8 cellular contexts compared by ENCODE assay signal in genomic region chr5:151214614-151215545, GRCh38. TPM values are rescaled to one million over a fixed set of nuclear protein-coding genes. Genes with fewer than 3 reads are reported as not detected.
DNase-seq lines count a peak whose midpoint lies in the region; ATAC-seq and TF ChIP-seq lines count a peak whose summit lies in the region.

No MANE protein-coding gene starts in this region.

- intact Hi-C loops in IMR-90 (cut with micrococcal nuclease) (no loop called here), adrenal gland (cut with DNase I) (no loop called here)

- H3K4ac ChIP-seq in IMR-90 (ENCODE audit: low read depth, low read length) (no peak overlapping the region), H9 (ENCODE audit: low read depth, low read length) (no peak overlapping the region)

- H4K91ac ChIP-seq in IMR-90 (ENCODE audit: insufficient read depth, low read depth, low read length) (no peak overlapping the region), H9 (ENCODE audit: insufficient read length, low read depth, low read length) (no peak overlapping the region)

- H2AFZ ChIP-seq in IMR-90 (replicated peaks; ENCODE audit: low read length, poor library complexity) (no peak overlapping the region), H9 (ENCODE audit: low read length) (no peak overlapping the region)

- no peak for TF ChIP-seq POLR2A in IMR-90 (IDR thresholded peaks at IDR 0.05; ENCODE audit: low read depth, low read length)
- peak in 1 of 2 donors; percentile 40 for TF ChIP-seq POLR2A in adrenal gland (IDR thresholded peaks at IDR 0.05)

- H2BK5ac ChIP-seq in IMR-90 (ENCODE audit: low read depth, low read length, poor library complexity, severe bottlenecking) (no peak overlapping the region), H9 (ENCODE audit: insufficient read length, low read length) (no peak overlapping the region)

- H3K79me2 ChIP-seq in H9 (ENCODE audit: insufficient read depth, low read length) = no peaks in the 10 kb centered on the region

- H3K23ac ChIP-seq in IMR-90 (ENCODE audit: low read depth, low read length) = no peak overlapping the region
- no peak overlapping the region for H3K23ac ChIP-seq in H9 (ENCODE audit: insufficient read length, low read depth, low read length)

- POLR2A ChIA-PET in IMR-90 (lab: Charles Lee; ENCODE audit: unreplicated experiment) = no interaction called here

- TF ChIP-seq CTCF in GM12865 (IDR thresholded peaks at IDR 0.05; ENCODE audit: insufficient read depth, low read depth, low read length, missing control alignments) = no peak
- TF ChIP-seq CTCF in IMR-90 (conservative IDR thresholded peaks at IDR 0.05; ENCODE audit: low read depth, low read length) = no peak
- no peak for TF ChIP-seq CTCF in adrenal gland (IDR thresholded peaks at IDR 0.05)
- TF ChIP-seq CTCF in H9 (conservative IDR thresholded peaks at IDR 0.05) = no peak

- H2BK15ac ChIP-seq in IMR-90 (ENCODE audit: low read depth, low read length) = no peak overlapping the region
- no peak overlapping the region for H2BK15ac ChIP-seq in H9 (ENCODE audit: low read depth, low read length)

- dilution Hi-C loops in IMR-90 (cut with HindIII; ENCODE audit: low sequenced_read_pairs, unreplicated experiment) = no loop called here

- H4K5ac ChIP-seq in IMR-90 (ENCODE audit: low read depth, low read length) (no peak overlapping the region), H9 (ENCODE audit: insufficient read length, low read depth, low read length) (no peak overlapping the region)

- ATAC-seq in GM21390 (IDR thresholded peaks at IDR 0.05; ENCODE audit: unreplicated experiment) (peak; percentile 56), IMR-90 (ENCODE audit: low read depth) (no peak), SK-N-SH treated with all-trans-retinoic acid at 6 μM for 48 hours (no peak)
- peak; percentile 55 to 63 for ATAC-seq in natural killer cell treated with Interleukin-12 subunit alpha and Interleukin-12 subunit beta and Interleukin-15 and Interleukin-18, amount 100 ng/mL, for 72 hours

- H3K4me1 ChIP-seq in IMR-90 (ENCODE audit: control insufficient read depth, insufficient read depth, low read length) = no peaks in the 10 kb centered on the region
- H3K4me1 ChIP-seq in adrenal gland (replicated peaks in 1 of 2) = peaks cover 23 to 60% of the 10 kb centered on the region in 2 donors
- H3K4me1 ChIP-seq in H9 (ENCODE audit: insufficient read depth, low read length) = peaks cover 2% of the 10 kb centered on the region; the same call in 1 of the 2 replicates

- H3K27ac Mint-ChIP-seq in natural killer cell treated with Interleukin-12 subunit alpha and Interleukin-12 subunit beta and Interleukin-15 and Interleukin-18, amount 100 ng/mL, for 72 hours = peak overlapping the region; percentile 94 to 98
- peak overlapping the region in 1 of 3 experiments; percentile 80; a peak in 1 of 7 replicates for H3K27ac Mint-ChIP-seq in H9

- H4K20me1 ChIP-seq in IMR-90 (ENCODE audit: insufficient read depth, low read length) (no peaks in the 10 kb centered on the region), H9 (ENCODE audit: control insufficient read depth, insufficient read depth, insufficient read length) (no peaks in the 10 kb centered on the region)

- H3K9me3 ChIP-seq in IMR-90 (ENCODE audit: control insufficient read depth, insufficient read depth, low read length) = no peaks in the 10 kb centered on the region
- H3K9me3 ChIP-seq in adrenal gland (replicated peaks in 1 of 3) = no peaks in the 10 kb centered on the region
- no peaks in the 10 kb centered on the region for H3K9me3 ChIP-seq in H9 (ENCODE audit: control insufficient read depth, low read depth, low read length)

- CTCF ChIA-PET in IMR-90 (lab: Yijun Ruan, JAX) = interaction anchor here (0.6 to 1.2 kb wide), 3 partner anchors 9 to 331 kb away, joined by 3 to 8 read pairs (median 5); partner anchors contain the start of gene CCDC69

- H3K27me3 ChIP-seq in IMR-90 (ENCODE audit: control insufficient read depth, insufficient read depth, low read length) (peaks cover 3% of the 10 kb centered on the region), adrenal gland (no peaks in the 10 kb centered on the region), H7 (ENCODE audit: control insufficient read depth, insufficient read depth, low read length) (no peaks in the 10 kb centered on the region), H9 (ENCODE audit: insufficient read depth, low read length) (no peaks in the 10 kb centered on the region)

- H3K56ac ChIP-seq in IMR-90 (ENCODE audit: extremely low read depth, insufficient read depth, low read length) (no peak overlapping the region), H9 (ENCODE audit: insufficient read length, low read depth, low read length) (no peak overlapping the region)

- no peaks in the 10 kb centered on the region for H3K9me3 Mint-ChIP-seq in natural killer cell treated with Interleukin-12 subunit alpha and Interleukin-12 subunit beta and Interleukin-15 and Interleukin-18, amount 100 ng/mL, for 72 hours
- no peaks in the 10 kb centered on the region for H3K9me3 Mint-ChIP-seq in H9

- no peaks in the 10 kb centered on the region for H3K23me2 ChIP-seq in H9 (ENCODE audit: insufficient read length, low read depth, low read length, poor library complexity, severe bottlenecking)

- H3K9me1 ChIP-seq in IMR-90 (ENCODE audit: insufficient read depth, low read length) = 0 out of 2 replicates have a peak, but pooled peaks cover 3% of the 10 kb centered on the region

- no peak overlapping the region for H2BK120ac ChIP-seq in IMR-90 (ENCODE audit: low read depth, low read length)
- H2BK120ac ChIP-seq in H9 (ENCODE audit: low read depth, low read length, poor library complexity, severe bottlenecking) = no peak overlapping the region

- H2AK9ac ChIP-seq in IMR-90 (replicated peaks; ENCODE audit: low read depth, low read length, poor library complexity) = peak overlapping the region; percentile 45

- H2BK12ac ChIP-seq in H9 (ENCODE audit: insufficient read length, low read depth, low read length) = no peak overlapping the region

- no peak overlapping the region for H3K4me2 ChIP-seq in IMR-90 (ENCODE audit: low read depth, low read length)
- H3K4me2 ChIP-seq in H9 (ENCODE audit: insufficient read depth, insufficient read length, low read length) = no peak overlapping the region

- H2BK20ac ChIP-seq in IMR-90 (ENCODE audit: low read depth, low read length) (no peak overlapping the region), H9 (ENCODE audit: low read depth, low read length, poor library complexity, severe bottlenecking) (no peak overlapping the region)

- peaks cover 5% of the 10 kb centered on the region for H3K36me3 Mint-ChIP-seq in natural killer cell treated with Interleukin-12 subunit alpha and Interleukin-12 subunit beta and Interleukin-15 and Interleukin-18, amount 100 ng/mL, for 72 hours
- H3K36me3 Mint-ChIP-seq in H9 (ENCODE audit: insufficient read depth in 1 of 3, low read depth in 3 of 3) = no peaks in the 10 kb centered on the region; a peak in 1 of 7 replicates

- no peak overlapping the region for H4K8ac ChIP-seq in IMR-90 (ENCODE audit: low read depth in 2 of 2, low read length in 2 of 2)
- no peak overlapping the region for H4K8ac ChIP-seq in H9 (replicated peaks; ENCODE audit: insufficient read length, low read depth, low read length)

- H3K9ac ChIP-seq in IMR-90 (ENCODE audit: low read depth, low read length) (no peak overlapping the region), H9 (ENCODE audit: extremely low read depth, insufficient read length, low read length) (no peak overlapping the region)

- H3K36me3 ChIP-seq in IMR-90 (ENCODE audit: control insufficient read depth, insufficient read depth, low read length) (no peaks in the 10 kb centered on the region), adrenal gland (replicated peaks in 1 of 2) (no peaks in the 10 kb centered on the region), H7 (replicated peaks; ENCODE audit: control insufficient read depth, insufficient read depth, low read length) (no peaks in the 10 kb centered on the region)

- H3K4me3 ChIP-seq in GM12865 (ENCODE audit: low read depth, low read length) (peak overlapping the region; percentile 85), IMR-90 (ENCODE audit: insufficient read depth, low read depth, low read length) (no peak overlapping the region), adrenal gland (no peak overlapping the region), H7 (ENCODE audit: insufficient read depth, low read depth, low read length) (no peak overlapping the region)

- BruUV-seq in IMR-90 (replicated peaks; lab: Mats Ljungman, UMichigan) = no TSS peak

- no peak overlapping the region for H3K18ac ChIP-seq in IMR-90 (ENCODE audit: low read depth, low read length)
- H3K18ac ChIP-seq in H9 (ENCODE audit: insufficient read length, low read depth, low read length) = no peak overlapping the region

- no peak overlapping the region for H3T11ph ChIP-seq in H9 (ENCODE audit: low read length)

- 71% methylated on average over 3 of the region's 10 CpGs; no CpG with 5 or more reads in 1 of the 2 experiments for WGBS in IMR-90 (ENCODE audit: extremely low coverage in 2 of 2, insufficient read length in 1 of 2), 2 experiments
- 27 to 64% (median 53%) methylated on average over 7 to 10 of the region's 10 CpGs for WGBS in adrenal gland, 4 donors
- no CpG with 5 or more reads among the region's 10 CpGs for WGBS in H9 (ENCODE audit: extremely low coverage, insufficient read length, low lambda C conversion rate)

- DNase-seq in GM12865 (ENCODE audit: low read depth) (peak; percentile 97), IMR-90 (no peak), adrenal gland (peak; percentile 55 to 89 (median 83)), H7 (no peak), H9 (no peak)
- peak; percentile 61 for DNase-seq in natural killer cell treated with Interleukin-12 subunit alpha and Interleukin-12 subunit beta and Interleukin-15 and Interleukin-18, amount 100 ng/mL, for 72 hours (ENCODE audit: low spot score)

- no peak for TF ChIP-seq RAD21 in IMR-90 (IDR thresholded peaks at IDR 0.05; ENCODE audit: low read length)

- peak overlapping the region; percentile 86 for H3K4me3 Mint-ChIP-seq in natural killer cell treated with Interleukin-12 subunit alpha and Interleukin-12 subunit beta and Interleukin-15 and Interleukin-18, amount 100 ng/mL, for 72 hours
- no peak overlapping the region for H3K4me3 Mint-ChIP-seq in H9

- no peaks in the 10 kb centered on the region for H3K27me3 Mint-ChIP-seq in natural killer cell treated with Interleukin-12 subunit alpha and Interleukin-12 subunit beta and Interleukin-15 and Interleukin-18, amount 100 ng/mL, for 72 hours
- no peaks in the 10 kb centered on the region for H3K27me3 Mint-ChIP-seq in H9 (ENCODE audit: low read depth)

- H3K4me1 Mint-ChIP-seq in natural killer cell treated with Interleukin-12 subunit alpha and Interleukin-12 subunit beta and Interleukin-15 and Interleukin-18, amount 100 ng/mL, for 72 hours (ENCODE audit: low read depth in 2 of 2) = peaks cover 64 to 72% of the 10 kb centered on the region in 2 donors
- peaks cover 7 to 11% of the 10 kb centered on the region in 2 experiments; a peak in 3 of 4 replicates for H3K4me1 Mint-ChIP-seq in H9

- H3K79me1 ChIP-seq in IMR-90 (ENCODE audit: low read depth in 1 of 2, low read length in 2 of 2) (no peaks in the 10 kb centered on the region), H9 (ENCODE audit: insufficient read depth, low read depth, low read length, poor library complexity, severe bottlenecking) (no peaks in the 10 kb centered on the region)

- H3K14ac ChIP-seq in IMR-90 (replicated peaks; ENCODE audit: low read depth, low read length) (no peak overlapping the region), H9 (ENCODE audit: insufficient read depth, low read length) (no peak overlapping the region)

- in situ Hi-C loops in IMR-90 (cut with MboI; ENCODE audit: low sequenced_read_pairs) = no loop called here

- no peak overlapping the region for H2AK5ac ChIP-seq in IMR-90 (ENCODE audit: low read depth, low read length)
- no peak overlapping the region for H2AK5ac ChIP-seq in H9 (ENCODE audit: insufficient read length, low read length)

- H3K27ac ChIP-seq in IMR-90 (ENCODE audit: insufficient read depth, low read length) = no peak overlapping the region
- peak overlapping the region; percentile 8 to 88 (median 76) for H3K27ac ChIP-seq in adrenal gland
- no peak overlapping the region for H3K27ac ChIP-seq in H9 (ENCODE audit: insufficient read length, low read depth, low read length)

RNA-seq across cellular contexts. Expression of gene CCDC69, which starts 9.0 kb away (rescaled TPM):
- total RNA-seq in IMR-90 (2012; rRNA removed) (0.36 and 0.56 TPM in 2 replicates), adrenal gland (100 to 1,000 TPM; 123 to 241 (median 177) TPM), H9 (2021) (5.3 and 6.0 TPM in 2 replicates)
- polyA plus RNA-seq in IMR-90 (2012; rRNA removed) (0.36 and 0.48 TPM in 2 replicates), adrenal gland (100 to 1,000 TPM in 2 of 3 donors, 10 to 100 TPM in 1; 76.1 to 176 (median 148) TPM)
- polyA plus RNA-seq in IMR-90 (2012; cell fraction: cytosol; rRNA removed) = 0.25 and 0.31 TPM in 2 replicates
- polyA plus RNA-seq in IMR-90 (2012; cell fraction: nucleus; rRNA removed; ENCODE audit: low replicate concordance) = 0.11 and 0.24 TPM in 2 replicates
- total RNA-seq in natural killer cell treated with Interleukin-12 subunit alpha and Interleukin-12 subunit beta and Interleukin-15 and Interleukin-18, amount 100 ng/mL, for 72 hours = 10 to 100 TPM; 59.6 to 98.5 TPM
- total RNA-seq in H7 (2014; rRNA removed; shearing (Covaris generic)) = 5.6 and 8.7 TPM in 2 replicates

RNA-seq across cellular contexts. Expression of gene GM2A, which starts 38.1 kb away (rescaled TPM):
- total RNA-seq in IMR-90 (2012; rRNA removed) = 18.5 and 18.6 TPM in 2 replicates
- polyA plus RNA-seq in IMR-90 (2012; rRNA removed) = 12.8 and 13.8 TPM in 2 replicates
- polyA plus RNA-seq in IMR-90 (2012; cell fraction: cytosol; rRNA removed) = 8.0 and 9.9 TPM in 2 replicates
- 2.0 and 3.1 TPM in 2 replicates for polyA plus RNA-seq in IMR-90 (2012; cell fraction: nucleus; rRNA removed; ENCODE audit: low replicate concordance)
- 10 to 100 TPM; 45.0 to 79.8 (median 53.9) TPM for total RNA-seq in adrenal gland
- polyA plus RNA-seq in adrenal gland = 10 to 100 TPM; 15.5 to 62.9 (median 21.4) TPM
- 10 to 100 TPM; 15.4 to 15.9 TPM for total RNA-seq in natural killer cell treated with Interleukin-12 subunit alpha and Interleukin-12 subunit beta and Interleukin-15 and Interleukin-18, amount 100 ng/mL, for 72 hours
- total RNA-seq in H7 (2014; rRNA removed; shearing (Covaris generic)) = 29.4 and 30.7 TPM in 2 replicates
- total RNA-seq in H9 (2021) = 25.9 and 27.8 TPM in 2 replicates

RNA-seq across cellular contexts. Expression of gene ANXA6, which starts 57.3 kb away (rescaled TPM):
- total RNA-seq in IMR-90 (2012; rRNA removed) = 610 and 633 TPM in 2 replicates
- 346 and 355 TPM in 2 replicates for polyA plus RNA-seq in IMR-90 (2012; rRNA removed)
- polyA plus RNA-seq in IMR-90 (2012; cell fraction: cytosol; rRNA removed) = 237 and 242 TPM in 2 replicates
- 152 and 159 TPM in 2 replicates for polyA plus RNA-seq in IMR-90 (2012; cell fraction: nucleus; rRNA removed; ENCODE audit: low replicate concordance)
- total RNA-seq in adrenal gland = 100 to 1,000 TPM; 144 to 382 (median 278) TPM
- polyA plus RNA-seq in adrenal gland = 100 to 1,000 TPM; 115 to 176 (median 139) TPM
- 100 to 1,000 TPM; 271 to 398 TPM for total RNA-seq in natural killer cell treated with Interleukin-12 subunit alpha and Interleukin-12 subunit beta and Interleukin-15 and Interleukin-18, amount 100 ng/mL, for 72 hours
- total RNA-seq in H7 (2014; rRNA removed; shearing (Covaris generic)) = 179 and 212 TPM in 2 replicates
- 93.2 and 98.7 TPM in 2 replicates for total RNA-seq in H9 (2021)

Comparison
In these comparisons a context has a peak if more than half of its experiments do, and no peak if none do; other contexts are left out.
1. DNase-seq: peak in GM12865 (single experiment), adrenal gland (7 of 7) and natural killer cell treated with Interleukin-12 subunit alpha and Interleukin-12 subunit beta and Interleukin-15 and Interleukin-18, amount 100 ng/mL, for 72 hours (single experiment); none in IMR-90 (single experiment), H7 (single experiment) and H9 (single experiment).
2. ATAC-seq: peak in GM21390 (single experiment) and natural killer cell treated with Interleukin-12 subunit alpha and Interleukin-12 subunit beta and Interleukin-15 and Interleukin-18, amount 100 ng/mL, for 72 hours (2 of 2); none in IMR-90 (single experiment) and SK-N-SH treated with all-trans-retinoic acid at 6 μM for 48 hours (single experiment).
3. H3K27ac ChIP-seq: peak in adrenal gland (5 of 5); none in IMR-90 (single experiment) and H9 (single experiment).